In the genomic region with DNA sequence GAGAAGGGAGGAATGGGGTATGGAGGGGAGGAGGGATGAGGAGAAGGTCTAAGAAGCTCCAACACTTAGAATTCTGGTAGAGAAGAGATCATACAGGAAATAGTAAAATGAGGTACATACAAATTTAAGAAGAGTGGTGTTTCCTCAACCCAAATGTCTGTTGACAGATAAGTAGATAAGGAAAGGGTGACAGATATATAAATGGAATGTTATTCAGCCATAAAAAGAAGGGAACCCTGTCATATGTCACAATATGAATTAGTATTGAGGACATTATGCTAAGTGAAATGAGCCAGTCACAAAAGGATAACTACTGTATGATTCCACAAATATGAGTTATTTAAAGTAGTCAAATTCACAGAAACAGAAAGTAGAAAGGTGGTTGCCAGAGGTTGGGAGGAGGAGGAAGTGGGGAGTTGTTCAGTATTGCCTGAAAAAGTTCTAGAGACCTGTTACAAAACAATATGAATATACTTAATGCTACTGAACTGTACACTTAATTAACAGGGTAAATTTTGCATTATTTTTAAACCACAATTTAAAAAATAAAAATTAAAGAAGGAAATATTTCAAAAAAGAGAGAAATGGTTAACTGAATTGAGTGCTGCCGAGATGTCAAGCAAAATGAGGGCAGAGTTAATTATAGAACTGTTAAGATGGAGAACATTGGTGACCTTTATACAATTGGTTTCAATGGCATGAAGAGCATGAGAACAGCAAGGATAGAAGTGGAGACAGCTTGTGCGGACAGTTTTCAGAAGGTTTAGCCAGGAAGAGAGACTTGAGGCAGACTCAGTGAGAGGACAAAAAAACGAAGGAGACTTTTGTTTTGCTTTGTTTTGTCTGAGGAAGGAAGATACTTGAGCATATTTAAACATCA, we compare ENCODE assay signal across 17 cellular contexts. TPM values are rescaled to one million over a fixed set of nuclear protein-coding genes. Genes with fewer than 3 reads are reported as not detected.
DNase-seq lines count a peak whose midpoint lies in the region; ATAC-seq, FAIRE-seq and TF ChIP-seq lines count a peak whose summit lies in the region.
"Had no signal": no experiment of that assay in that cellular context is flagged by ENCODE, and none has a peak within 500 bp of the region (broad histone marks: within the 10 kb centered on the region; RNA-seq: fewer than 3 reads in every experiment).

No MANE protein-coding gene starts in this region.

- no peak for TF ChIP-seq POLR2A in esophagus squamous epithelium (IDR thresholded peaks at IDR 0.05)

- DNase-seq in WTC11 (ENCODE audit: low spot score), result no peak
- no peak for DNase-seq in osteoblast (ENCODE audit: insufficient read length, low spot score, missing footprints)
- no peak for DNase-seq in NCI-H1105 (lab: John Stamatoyannopoulos, UW)
- DNase-seq in small intestine, result no peak
- DNase-seq in NCI-H774 (lab: John Stamatoyannopoulos, UW), result no peak
- no peak for DNase-seq in esophagus squamous epithelium (lab: John Stamatoyannopoulos, UW)
- DNase-seq: DMS79 treated with DMSO at 0.1 percent for 48 hours, left cardiac atrium, NCI-H1417 treated with DMSO at 0.1 percent for 48 hours, NCI-H446 treated with DMSO at 0.1 percent for 48 hours had no signal

- H3K4me3 Mint-ChIP-seq in WTC11, result no peak overlapping the region
- H3K4me3 Mint-ChIP-seq: CD14-positive monocyte; IgD-negative memory B cell; naive thymus-derived CD4-positive, alpha-beta T cell; stimulated activated effector memory CD8-positive, alpha-beta T cell treated with anti-CD3 and anti-CD28 coated beads, Interleukin-12 subunit alpha, Interleukin-12 subunit beta, amount 100 ng/mL, for 72 hours had no signal

- H3K27ac Mint-ChIP-seq in WTC11, result no peak overlapping the region
- H3K27ac Mint-ChIP-seq: CD14-positive monocyte; IgD-negative memory B cell; naive thymus-derived CD4-positive, alpha-beta T cell; stimulated activated effector memory CD8-positive, alpha-beta T cell treated with anti-CD3 and anti-CD28 coated beads, Interleukin-12 subunit alpha, Interleukin-12 subunit beta, amount 100 ng/mL, for 72 hours had no signal

- H3K79me2 ChIP-seq in osteoblast (ENCODE audit: insufficient read depth, low read length), result no peaks in the 10 kb centered on the region

- intact Hi-C loops in esophagus squamous epithelium (cut with DNase I), result no loop called here

- no peaks in the 10 kb centered on the region for H3K9me3 ChIP-seq in osteoblast (ENCODE audit: low read depth, low read length)
- no peaks in the 10 kb centered on the region for H3K9me3 ChIP-seq in small intestine (ENCODE audit: control insufficient read depth, low read depth)
- H3K9me3 ChIP-seq in esophagus squamous epithelium, result no peaks in the 10 kb centered on the region

- 65 to 75% (median 74%) methylated on average over 3 of the region's 3 CpGs for WGBS in small intestine, 3 donors
- WGBS in esophagus squamous epithelium, 2 donors, result 66 to 72% methylated on average over 3 of the region's 3 CpGs

- no peaks in the 10 kb centered on the region for H3K9me3 Mint-ChIP-seq in WTC11
- H3K9me3 Mint-ChIP-seq: IgD-negative memory B cell; naive thymus-derived CD4-positive, alpha-beta T cell; stimulated activated effector memory CD8-positive, alpha-beta T cell treated with anti-CD3 and anti-CD28 coated beads, Interleukin-12 subunit alpha, Interleukin-12 subunit beta, amount 100 ng/mL, for 72 hours had no signal

- H4K20me1 ChIP-seq in osteoblast (ENCODE audit: insufficient read depth, low read length), result no peaks in the 10 kb centered on the region

- H3K36me3 ChIP-seq in osteoblast (ENCODE audit: insufficient read depth, low read length) (no peaks in the 10 kb centered on the region), small intestine (ENCODE audit: control insufficient read depth in 2 of 2, insufficient read depth in 2 of 2, low read length in 2 of 2) (no peaks in the 10 kb centered on the region), esophagus squamous epithelium (no peaks in the 10 kb centered on the region)

- no peak for FAIRE-seq in small intestine (lab: Jason Lieb, UNC)

- H3K27me3 ChIP-seq in osteoblast (ENCODE audit: insufficient read depth, low read length), result no peaks in the 10 kb centered on the region
- no peaks in the 10 kb centered on the region for H3K27me3 ChIP-seq in small intestine (ENCODE audit: control insufficient read depth in 2 of 2, insufficient read depth in 2 of 2, low read length in 2 of 2)
- no peaks in the 10 kb centered on the region for H3K27me3 ChIP-seq in esophagus squamous epithelium

- POLR2A ChIA-PET in WTC11 (lab: Charles Lee), result no interaction called here

- H3K4me1 Mint-ChIP-seq in WTC11, result peaks cover 3% of the 10 kb centered on the region; the same call in 1 of the 2 replicates
- H3K4me1 Mint-ChIP-seq: stimulated activated effector memory CD8-positive, alpha-beta T cell treated with anti-CD3 and anti-CD28 coated beads, Interleukin-12 subunit alpha, Interleukin-12 subunit beta, amount 100 ng/mL, for 72 hours had no signal

- peak; percentile 56 for ATAC-seq in GM21390 (IDR thresholded peaks at IDR 0.05; ENCODE audit: unreplicated experiment)
- ATAC-seq in HG03135 (IDR thresholded peaks at IDR 0.05; ENCODE audit: unreplicated experiment), result peak; percentile 56
- peak; percentile 32; the same call in 1 of the 2 replicates for ATAC-seq in WTC11
- ATAC-seq: naive thymus-derived CD4-positive, alpha-beta T cell; stimulated activated effector memory CD8-positive, alpha-beta T cell treated with anti-CD3 and anti-CD28 coated beads, Interleukin-12 subunit alpha, Interleukin-12 subunit beta, amount 100 ng/mL, for 72 hours had no signal

- no peak overlapping the region for H3K27ac ChIP-seq in osteoblast (ENCODE audit: low read depth, low read length)
- H3K27ac ChIP-seq in small intestine (ENCODE audit: low read depth in 1 of 2, low read length in 1 of 2), result no peak overlapping the region
- peak overlapping the region in 1 of 4 donors; percentile 48 for H3K27ac ChIP-seq in esophagus squamous epithelium

- CTCF ChIA-PET in WTC11 (lab: Charles Lee), result no interaction called here

- H3K4me3 ChIP-seq in osteoblast (ENCODE audit: insufficient read depth, low read length) (no peak overlapping the region), small intestine (ENCODE audit: low read depth in 1 of 2, low read length in 2 of 2) (no peak overlapping the region), esophagus squamous epithelium (no peak overlapping the region)

- H2AFZ ChIP-seq in osteoblast (ENCODE audit: low read length), result no peak overlapping the region

- no peaks in the 10 kb centered on the region for H3K27me3 Mint-ChIP-seq in WTC11 (ENCODE audit: low read depth)
- H3K27me3 Mint-ChIP-seq: IgD-negative memory B cell had no signal

- H3K36me3 Mint-ChIP-seq in WTC11, result no peaks in the 10 kb centered on the region
- H3K36me3 Mint-ChIP-seq: CD14-positive monocyte; IgD-negative memory B cell; naive thymus-derived CD4-positive, alpha-beta T cell; stimulated activated effector memory CD8-positive, alpha-beta T cell treated with anti-CD3 and anti-CD28 coated beads, Interleukin-12 subunit alpha, Interleukin-12 subunit beta, amount 100 ng/mL, for 72 hours had no signal

- peak overlapping the region; percentile 14 for H3K4me2 ChIP-seq in osteoblast (ENCODE audit: insufficient read depth, low read length)

- no peak for TF ChIP-seq CTCF in WTC11 (IDR thresholded peaks at IDR 0.05)
- no peak for TF ChIP-seq CTCF in osteoblast (IDR thresholded peaks at IDR 0.05; ENCODE audit: extremely low read depth, low read depth, low read length)
- no peak for TF ChIP-seq CTCF in esophagus squamous epithelium (IDR thresholded peaks at IDR 0.05)

- peaks cover 5% of the 10 kb centered on the region for H3K4me1 ChIP-seq in osteoblast (ENCODE audit: insufficient read depth, low read length)
- H3K4me1 ChIP-seq in small intestine (ENCODE audit: control insufficient read depth in 2 of 2, insufficient read depth in 1 of 2, low read depth in 1 of 2, low read length in 1 of 2), result no peaks in the 10 kb centered on the region
- peaks cover 0 to 24% (median 0%) of the 10 kb centered on the region in 3 donors for H3K4me1 ChIP-seq in esophagus squamous epithelium

TF ChIP-seq in WTC11, 78 proteins besides CTCF, POLR2A, EP300 and RAD21 (continues in another document):
- TF ChIP-seq ATF1 (CRISPR knock-in tag; IDR thresholded peaks at IDR 0.05), result no peak
- TF ChIP-seq TEAD1 (CRISPR knock-in tag; IDR thresholded peaks at IDR 0.05), result no peak
- TF ChIP-seq ETV6 (CRISPR knock-in tag; IDR thresholded peaks at IDR 0.05), result no peak
- TF ChIP-seq SMAD4 (CRISPR knock-in tag; IDR thresholded peaks at IDR 0.05), result no peak
- TF ChIP-seq JAZF1 (CRISPR knock-in tag; IDR thresholded peaks at IDR 0.05), result no peak
- TF ChIP-seq JUN (CRISPR knock-in tag; IDR thresholded peaks at IDR 0.05), result no peak
- TF ChIP-seq SOX15 (CRISPR knock-in tag; IDR thresholded peaks at IDR 0.05), result no peak
- TF ChIP-seq, protein P1, sequence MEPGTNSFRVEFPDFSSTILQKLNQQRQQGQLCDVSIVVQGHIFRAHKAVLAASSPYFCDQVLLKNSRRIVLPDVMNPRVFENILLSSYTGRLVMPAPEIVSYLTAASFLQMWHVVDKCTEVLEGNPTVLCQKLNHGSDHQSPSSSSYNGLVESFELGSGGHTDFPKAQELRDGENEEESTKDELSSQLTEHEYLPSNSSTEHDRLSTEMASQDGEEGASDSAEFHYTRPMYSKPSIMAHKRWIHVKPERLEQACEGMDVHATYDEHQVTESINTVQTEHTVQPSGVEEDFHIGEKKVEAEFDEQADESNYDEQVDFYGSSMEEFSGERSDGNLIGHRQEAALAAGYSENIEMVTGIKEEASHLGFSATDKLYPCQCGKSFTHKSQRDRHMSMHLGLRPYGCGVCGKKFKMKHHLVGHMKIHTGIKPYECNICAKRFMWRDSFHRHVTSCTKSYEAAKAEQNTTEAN (CRISPR knock-in tag; IDR thresholded peaks at IDR 0.05), result no peak
- TF ChIP-seq NR1H2 (CRISPR knock-in tag; IDR thresholded peaks at IDR 0.05), result no peak
- TF ChIP-seq ZNF138 (CRISPR knock-in tag; conservative IDR thresholded peaks at IDR 0.05), result no peak
- no peak for TF ChIP-seq ZNF423 (CRISPR knock-in tag; IDR thresholded peaks at IDR 0.05)
- no peak for TF ChIP-seq NFATC4 (CRISPR knock-in tag; IDR thresholded peaks at IDR 0.05)
- TF ChIP-seq, protein P2, sequence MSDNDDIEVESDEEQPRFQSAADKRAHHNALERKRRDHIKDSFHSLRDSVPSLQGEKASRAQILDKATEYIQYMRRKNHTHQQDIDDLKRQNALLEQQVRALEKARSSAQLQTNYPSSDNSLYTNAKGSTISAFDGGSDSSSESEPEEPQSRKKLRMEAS (CRISPR knock-in tag; IDR thresholded peaks at IDR 0.05), result no peak

RNA-seq across cellular contexts. Expression of a gene that starts 47.6 kb away (rescaled TPM):
- not detected in 3 replicates for total RNA-seq in WTC11 (2021)
- total RNA-seq in osteoblast, result under 0.01 TPM in 2 replicates
- polyA plus RNA-seq in small intestine, result not detected
- 10 to 100 TPM; 16.8 to 26.1 (median 19.3) TPM for total RNA-seq in esophagus squamous epithelium
- total RNA-seq: naive thymus-derived CD4-positive, alpha-beta T cell; T-helper 1 cell treated with Interleukin-12 subunit alpha and Interleukin-12 subunit beta and Interleukin-4 antibody, amounts not matched to agents 30 ng/mL and 1 ng/mL, for 36 hours had no signal
- polyA plus RNA-seq: CD14-positive monocyte; IgD-negative memory B cell; naive thymus-derived CD4-positive, alpha-beta T cell had no signal

Comparison
In these comparisons a context has a peak if more than half of its experiments do, and no peak if none do; other contexts are left out.
1. RNA of a gene that starts 47.6 kb away (total RNA-seq): 16.8 to 26.1 TPM in esophagus squamous epithelium; not detected in WTC11 and under 0.01 TPM in osteoblast; every median in the first group is over 10 times any median in the second.
2. Peak in every context shown above with its lines, with median percentiles within 50 percentile points of each other: ATAC-seq.